1 cellular context compared by ENCODE assay signal in genomic region chr4:87391783-87392054, GRCh38.
TF ChIP-seq lines count a peak whose summit lies in the region.

No MANE protein-coding gene starts in this region.

TF ChIP-seq in HEK293, 187 proteins besides CTCF, POLR2A, EP300 and RAD21 (continued from another document):
- TF ChIP-seq PRDM4 (tag by site-specific recombination; IDR thresholded peaks at IDR 0.05), result no peak
